18 cellular contexts compared by ENCODE assay signal in genomic region chr1:154448271-154448905, GRCh38. TPM values are rescaled to one million over a fixed set of nuclear protein-coding genes. Genes with fewer than 3 reads are reported as not detected.
DNase-seq lines count a peak whose midpoint lies in the region; ATAC-seq and TF ChIP-seq lines count a peak whose summit lies in the region.
"Had no signal": no experiment of that assay in that cellular context is flagged by ENCODE, and none has a peak within 500 bp of the region (broad histone marks: within the 10 kb centered on the region; RNA-seq: fewer than 3 reads in every experiment).

No MANE protein-coding gene starts in this region.

- CTCF ChIA-PET in GM10248 (lab: Yijun Ruan, JAX) = interaction anchor here (0.7 to 2.8 kb wide), 5 partner anchors 14 to 98 kb away, joined by 3 to 9 read pairs (median 4); no protein-coding TSS in a partner anchor

- H3K9me2 ChIP-seq in GM23248 (ENCODE audit: insufficient read depth) = no peaks in the 10 kb centered on the region

- TF ChIP-seq CTCF in esophagus muscularis mucosa (IDR thresholded peaks at IDR 0.05) (no peak), GM10248 (IDR thresholded peaks at IDR 0.05; ENCODE audit: control extremely low read depth, extremely low read depth, low read depth, missing control alignments) (no peak)

- TF ChIP-seq POLR2A in esophagus muscularis mucosa (IDR thresholded peaks at IDR 0.05; ENCODE audit: low read depth) = no peak

- H3K4me2 ChIP-seq in BLaER1 (peak overlapping the region; percentile 17), mesendoderm (ENCODE audit: low read length) (no peak overlapping the region), GM23248 (ENCODE audit: unreplicated experiment) (no peak overlapping the region)
- H3K4me2 ChIP-seq: PC-9 had no signal

- H2BK120ac ChIP-seq in mesendoderm (ENCODE audit: low read depth, low read length) = no peak overlapping the region

- H3K9me3 ChIP-seq in BLaER1 = no peaks in the 10 kb centered on the region
- no peaks in the 10 kb centered on the region for H3K9me3 ChIP-seq in esophagus muscularis mucosa
- H3K9me3 ChIP-seq in GM23248 (ENCODE audit: low read depth) = no peaks in the 10 kb centered on the region

- H3K27ac ChIP-seq in BLaER1 (no peak overlapping the region), esophagus muscularis mucosa (replicated peaks in 1 of 4) (peak overlapping the region; percentile 60 to 88 (median 86)), mesendoderm (ENCODE audit: low read depth, low read length) (no peak overlapping the region), GM23248 (no peak overlapping the region)
- H3K27ac ChIP-seq: PC-9 had no signal

- peaks cover 16% of the 10 kb centered on the region for H3F3A ChIP-seq in GM23248 (ENCODE audit: insufficient read depth)

- H3K9ac ChIP-seq in BLaER1 (no peak overlapping the region), mesendoderm (ENCODE audit: low read length) (no peak overlapping the region), GM23248 (no peak overlapping the region)

- POLR2A ChIA-PET in GM10248 (lab: Yijun Ruan, JAX) = interaction anchor here (0.6 kb wide), 1 partner anchor 37 kb away, joined by 4 read pairs; no protein-coding TSS in a partner anchor

- no peak for TF ChIP-seq EP300 in esophagus muscularis mucosa (IDR thresholded peaks at IDR 0.05)

- no peak overlapping the region for H2BK5ac ChIP-seq in mesendoderm (ENCODE audit: low read length)

- in situ Hi-C loops in GM23248 (cut with MboI) = no loop called here

- no peak overlapping the region for H3K4ac ChIP-seq in mesendoderm (ENCODE audit: low read depth, low read length)

- DNase-seq in NCI-H524 (lab: John Stamatoyannopoulos, UW) (peak; percentile 90 to 94), esophagus muscularis mucosa (ENCODE audit: extremely low spot score) (no peak), mesendoderm (peak; percentile 42), GM23248 (no peak), left lobe of liver (ENCODE audit: low spot score) (no peak), GM10248 (ENCODE audit: extremely low spot score) (no peak)
- DNase-seq in central memory CD4-positive, alpha-beta T cell = no peak
- DNase-seq: AML-193; CD8-positive, alpha-beta T cell; HFFc6; MM.1S; NCI-H1105 treated with DMSO at 0.1 percent for 48 hours; NCI-H187; PC-9 had no signal

- H2AK5ac ChIP-seq in mesendoderm (ENCODE audit: low read length) = no peak overlapping the region

- no peak overlapping the region for H3K56ac ChIP-seq in mesendoderm (ENCODE audit: low read length)

- no peak overlapping the region for H3K23ac ChIP-seq in mesendoderm (ENCODE audit: low read length)

- intact Hi-C loops in esophagus muscularis mucosa (cut with DNase I) = loop anchor here (5.0 kb wide), 1 partner anchor 41 kb away; the partner anchor contains the start of gene IL6R

- no peak overlapping the region for H2AFZ ChIP-seq in GM23248
- H2AFZ ChIP-seq: PC-9 had no signal

- no peak for ATAC-seq in left lobe of liver
- ATAC-seq: CD8-positive, alpha-beta T cell had no signal

- H3K18ac ChIP-seq in mesendoderm (ENCODE audit: low read length) = no peak overlapping the region

- H4K8ac ChIP-seq in mesendoderm (ENCODE audit: low read depth, low read length) = no peak overlapping the region

- no peak overlapping the region for H3K4me3 ChIP-seq in BLaER1
- H3K4me3 ChIP-seq in esophagus muscularis mucosa = no peak overlapping the region
- H3K4me3 ChIP-seq in mesendoderm (ENCODE audit: low read length) = no peak overlapping the region
- H3K4me3 ChIP-seq in GM23248 = no peak overlapping the region
- H3K4me3 ChIP-seq: PC-9 had no signal

- H3K79me2 ChIP-seq in mesendoderm (ENCODE audit: control insufficient read depth, insufficient read depth, low read length) (no peaks in the 10 kb centered on the region), GM23248 (ENCODE audit: insufficient read depth) (no peaks in the 10 kb centered on the region)

- H4K20me1 ChIP-seq in BLaER1 = no peaks in the 10 kb centered on the region
- H4K20me1 ChIP-seq in GM23248 (ENCODE audit: insufficient read depth) = no peaks in the 10 kb centered on the region

- H3K4me1 ChIP-seq in BLaER1 (peaks cover 20% of the 10 kb centered on the region), esophagus muscularis mucosa (peaks cover 15 to 73% (median 69%) of the 10 kb centered on the region in 4 donors), mesendoderm (ENCODE audit: control insufficient read depth, low read depth, low read length) (no peaks in the 10 kb centered on the region), GM23248 (ENCODE audit: insufficient read depth) (peaks cover 34% of the 10 kb centered on the region)

- H3K79me1 ChIP-seq in mesendoderm (ENCODE audit: low read length) = no peaks in the 10 kb centered on the region

- H2BK15ac ChIP-seq in mesendoderm (replicated peaks; ENCODE audit: low read depth) = no peak overlapping the region

- H4K5ac ChIP-seq in mesendoderm (ENCODE audit: low read length) = no peak overlapping the region

- H3K27me3 ChIP-seq in BLaER1 = no peaks in the 10 kb centered on the region
- no peaks in the 10 kb centered on the region for H3K27me3 ChIP-seq in esophagus muscularis mucosa
- H3K27me3 ChIP-seq in mesendoderm (ENCODE audit: insufficient read depth, low read length, poor library complexity) = no peaks in the 10 kb centered on the region
- no peaks in the 10 kb centered on the region for H3K27me3 ChIP-seq in GM23248 (replicated peaks; ENCODE audit: insufficient read depth)

- H3K36me3 ChIP-seq in BLaER1 (no peaks in the 10 kb centered on the region), esophagus muscularis mucosa (peaks cover 19 to 78% (median 58%) of the 10 kb centered on the region in 4 donors), mesendoderm (ENCODE audit: control insufficient read depth, insufficient read depth, low read length) (no peaks in the 10 kb centered on the region), GM23248 (ENCODE audit: low read depth) (no peaks in the 10 kb centered on the region)

- 65% methylated on average over 8 of the region's 8 CpGs for WGBS in esophagus muscularis mucosa
- WGBS in mesendoderm (ENCODE audit: extremely low coverage, insufficient coverage, low lambda C conversion rate) = no CpG with 5 or more reads among the region's 8 CpGs
- 72 to 75% methylated on average over 8 of the region's 8 CpGs for WGBS in GM23248 (ENCODE audit: low coverage in 1 of 2, low lambda C conversion rate in 2 of 2, missing lambda C conversion rate in 2 of 2), 2 experiments

RNA-seq across cellular contexts. Expression of gene IL6R, which starts 43.2 kb away (rescaled TPM):
- total RNA-seq in esophagus muscularis mucosa = 10 to 100 TPM; 44.4 to 61.1 (median 54.9) TPM
- polyA plus RNA-seq in mesendoderm (2013, experiment 1 of 2) = 2.4 TPM
- 3.6 TPM for polyA plus RNA-seq in mesendoderm (2013, experiment 2 of 2)
- 3.9 and 8.8 TPM in 2 replicates for total RNA-seq in GM23248 (2014; rRNA removed; shearing (Covaris generic))
- polyA plus RNA-seq in GM23248 (2016; fragmentation: Nextera tagmentation; extraction: Ambion mirVana) = 1.3 and 2.1 TPM in 2 replicates
- total RNA-seq in left lobe of liver = 171 TPM

RNA-seq across cellular contexts. Expression of gene TDRD10, which starts 53.6 kb away (rescaled TPM):
- 1 to 10 TPM; 2.3 to 5.0 (median 4.3) TPM for total RNA-seq in esophagus muscularis mucosa
- 0.07 TPM for polyA plus RNA-seq in mesendoderm (2013, experiment 1 of 2)
- polyA plus RNA-seq in mesendoderm (2013, experiment 2 of 2) = 0.10 TPM
- total RNA-seq in GM23248 (2014; rRNA removed; shearing (Covaris generic)) = not detected in 2 replicates
- polyA plus RNA-seq in GM23248 (2016; fragmentation: Nextera tagmentation; extraction: Ambion mirVana) = not detected in 2 replicates
- 2.2 TPM for total RNA-seq in left lobe of liver
- total RNA-seq: CD8-positive, alpha-beta T cell; Daoy; H4; HFFc6; NCI-H460; PC-9 had no signal

RNA-seq across cellular contexts. Expression of gene SHE, which starts 53.8 kb away (rescaled TPM):
- total RNA-seq in esophagus muscularis mucosa = 10 to 100 TPM; 12.5 to 17.0 (median 12.6) TPM
- polyA plus RNA-seq in mesendoderm (2013, experiment 1 of 2) = 0.17 TPM
- polyA plus RNA-seq in mesendoderm (2013, experiment 2 of 2) = 0.14 TPM
- total RNA-seq in GM23248 (2014; rRNA removed; shearing (Covaris generic)) = not detected in 2 replicates
- polyA plus RNA-seq in GM23248 (2016; fragmentation: Nextera tagmentation; extraction: Ambion mirVana) = 0.03 TPM in 2 replicates
- total RNA-seq in left lobe of liver = 5.4 TPM
- total RNA-seq: CD8-positive, alpha-beta T cell; H4; HFFc6; PC-9 had no signal

Comparison
In these comparisons a context has a peak if more than half of its experiments do, and no peak if none do; other contexts are left out.
1. H3K27ac ChIP-seq: peak in esophagus muscularis mucosa (4 of 4); none in BLaER1 (single experiment), mesendoderm (single experiment) and GM23248 (single experiment).
2. DNase-seq: peak in NCI-H524 (2 of 2) and mesendoderm (single experiment); none in esophagus muscularis mucosa (single experiment), GM23248 (single experiment), central memory CD4-positive, alpha-beta T cell (single experiment), left lobe of liver (single experiment) and GM10248 (single experiment).